In genomic region chr7:66193146-66193725, GRCh38 we compare ENCODE assay signal across 18 cellular contexts. TPM values are rescaled to one million over a fixed set of nuclear protein-coding genes. Genes with fewer than 3 reads are reported as not detected.
DNase-seq lines count a peak whose midpoint lies in the region; ATAC-seq and TF ChIP-seq lines count a peak whose summit lies in the region.
"Had no signal": no experiment of that assay in that cellular context is flagged by ENCODE, and none has a peak within 500 bp of the region (broad histone marks: within the 10 kb centered on the region; RNA-seq: fewer than 3 reads in every experiment).

No MANE protein-coding gene starts in this region.

- H2AFZ ChIP-seq in trophoblast cell (ENCODE audit: insufficient read depth, low read length, poor library complexity): no peak overlapping the region

- H3K23ac ChIP-seq in trophoblast cell (ENCODE audit: low read length): no peak overlapping the region

- POLR2A ChIA-PET in HEK293 (lab: Yijun Ruan, JAX): no interaction called here

- H3K9me3 Mint-ChIP-seq in activated T-helper 17 cell treated with anti-CD3 and anti-CD28 coated beads, Interleukin-2, amount 50 U/mL, for 72 hours: no peaks in the 10 kb centered on the region
- H3K9me3 Mint-ChIP-seq in activated T-cell treated with anti-CD3 and anti-CD28 coated beads, Interleukin-2, amount 50 U/mL, for 4 hours: no peaks in the 10 kb centered on the region
- H3K9me3 Mint-ChIP-seq: CD4-positive, alpha-beta T cell; CD8-positive, alpha-beta T cell had no signal

- ATAC-seq in activated T-helper 17 cell treated with anti-CD3 and anti-CD28 coated beads, Interleukin-2, amount 50 U/mL, for 72 hours (replicated peaks): no peak
- no peak for ATAC-seq in activated T-cell treated with anti-CD3 and anti-CD28 coated beads, Interleukin-2, amount 50 U/mL, for 4 hours
- ATAC-seq: A549; CD8-positive, alpha-beta T cell had no signal

- no peak overlapping the region for H3K4me3 Mint-ChIP-seq in activated T-helper 17 cell treated with anti-CD3 and anti-CD28 coated beads, Interleukin-2, amount 50 U/mL, for 72 hours
- no peak overlapping the region for H3K4me3 Mint-ChIP-seq in activated T-cell treated with anti-CD3 and anti-CD28 coated beads, Interleukin-2, amount 50 U/mL, for 4 hours
- H3K4me3 Mint-ChIP-seq: B cell; CD4-positive, alpha-beta T cell; CD8-positive, alpha-beta T cell had no signal

- H3K4me2 ChIP-seq in trophoblast cell (ENCODE audit: low read length): no peak overlapping the region
- H3K4me2 ChIP-seq: A549; BLaER1 treated with 17β-estradiol and CSF1 and Interleukin-3, amounts not matched to agents 10 nM and 100 nM had no signal

- H2AK5ac ChIP-seq in trophoblast cell (ENCODE audit: low read length): no peak overlapping the region

- no peaks in the 10 kb centered on the region for H3K79me2 ChIP-seq in trophoblast cell (ENCODE audit: control insufficient read depth, insufficient read depth, low read length, poor library complexity)

- H3K9ac ChIP-seq in trophoblast cell (ENCODE audit: low read length): no peak overlapping the region
- H3K9ac ChIP-seq: BLaER1 treated with 17β-estradiol and CSF1 and Interleukin-3, amounts not matched to agents 10 nM and 100 nM had no signal

- no peak overlapping the region for H3K4ac ChIP-seq in trophoblast cell (ENCODE audit: low read depth, low read length)

- no peaks in the 10 kb centered on the region for H3K4me1 Mint-ChIP-seq in activated T-helper 17 cell treated with anti-CD3 and anti-CD28 coated beads, Interleukin-2, amount 50 U/mL, for 72 hours
- H3K4me1 Mint-ChIP-seq in activated T-cell treated with anti-CD3 and anti-CD28 coated beads, Interleukin-2, amount 50 U/mL, for 4 hours (ENCODE audit: low read depth): no peaks in the 10 kb centered on the region
- H3K4me1 Mint-ChIP-seq: B cell had no signal

- no peak overlapping the region for H3K4me3 ChIP-seq in HEK293 (ENCODE audit: low read depth, low read length)
- H3K4me3 ChIP-seq in trophoblast cell (ENCODE audit: low read depth, low read length): no peak overlapping the region
- H3K4me3 ChIP-seq: A549; BLaER1 treated with 17β-estradiol and CSF1 and Interleukin-3, amounts not matched to agents 10 nM and 100 nM had no signal

- no peak overlapping the region for H4K8ac ChIP-seq in trophoblast cell (ENCODE audit: low read depth, low read length)

- no peak overlapping the region for H2BK5ac ChIP-seq in trophoblast cell (ENCODE audit: low read depth, low read length, poor library complexity)

- H3K27ac Mint-ChIP-seq in activated T-helper 17 cell treated with anti-CD3 and anti-CD28 coated beads, Interleukin-2, amount 50 U/mL, for 72 hours: peak overlapping the region; percentile 16
- H3K27ac Mint-ChIP-seq: B cell; CD4-positive, alpha-beta T cell; CD8-positive, alpha-beta T cell had no signal

- H3K18ac ChIP-seq in trophoblast cell (ENCODE audit: low read length): no peak overlapping the region

- no peak overlapping the region for H3K14ac ChIP-seq in trophoblast cell (ENCODE audit: low read length)

- no peaks in the 10 kb centered on the region for H3K36me3 ChIP-seq in HEK293 (ENCODE audit: control insufficient read depth in 2 of 2, insufficient read depth in 1 of 2, low read length in 2 of 2)
- no peaks in the 10 kb centered on the region for H3K36me3 ChIP-seq in trophoblast cell (ENCODE audit: control insufficient read depth in 1 of 2, insufficient read depth in 2 of 2, low read length in 2 of 2)
- H3K36me3 ChIP-seq: BLaER1 treated with 17β-estradiol and CSF1 and Interleukin-3, amounts not matched to agents 10 nM and 100 nM had no signal

- H3K27ac ChIP-seq in HEK293 (ENCODE audit: extremely low read depth, low read depth, low read length) (no peak overlapping the region), trophoblast cell (ENCODE audit: low read depth, low read length) (no peak overlapping the region)
- H3K27ac ChIP-seq: 22Rv1; A549; BLaER1 treated with 17β-estradiol and CSF1 and Interleukin-3, amounts not matched to agents 10 nM and 100 nM; C4-2B had no signal

- no peaks in the 10 kb centered on the region for H3K79me1 ChIP-seq in trophoblast cell (ENCODE audit: low read length)

- no peak overlapping the region for H2BK12ac ChIP-seq in trophoblast cell (ENCODE audit: low read length)

- no peak overlapping the region for H2BK120ac ChIP-seq in trophoblast cell (ENCODE audit: insufficient read depth, low read length, poor library complexity)

- no peak overlapping the region for H4K12ac ChIP-seq in trophoblast cell (ENCODE audit: low read depth, low read length)

- peaks cover 4% of the 10 kb centered on the region for H3K27me3 Mint-ChIP-seq in activated T-helper 17 cell treated with anti-CD3 and anti-CD28 coated beads, Interleukin-2, amount 50 U/mL, for 72 hours
- peaks cover 6% of the 10 kb centered on the region for H3K27me3 Mint-ChIP-seq in activated T-cell treated with anti-CD3 and anti-CD28 coated beads, Interleukin-2, amount 50 U/mL, for 4 hours (ENCODE audit: low read depth)

- no peaks in the 10 kb centered on the region for H3K27me3 ChIP-seq in trophoblast cell (ENCODE audit: insufficient read depth, low read length)
- H3K27me3 ChIP-seq: BLaER1 treated with 17β-estradiol and CSF1 and Interleukin-3, amounts not matched to agents 10 nM and 100 nM had no signal

- 100% methylated on average over 1 of the region's 6 CpGs for WGBS in trophoblast cell (ENCODE audit: extremely low coverage, insufficient coverage, insufficient read length)

- no peak overlapping the region for H4K91ac ChIP-seq in trophoblast cell (ENCODE audit: low read depth, low read length)

- H3K36me3 Mint-ChIP-seq in activated T-helper 17 cell treated with anti-CD3 and anti-CD28 coated beads, Interleukin-2, amount 50 U/mL, for 72 hours (ENCODE audit: low read depth): no peaks in the 10 kb centered on the region
- H3K36me3 Mint-ChIP-seq in activated T-cell treated with anti-CD3 and anti-CD28 coated beads, Interleukin-2, amount 50 U/mL, for 4 hours (ENCODE audit: insufficient read depth): no peaks in the 10 kb centered on the region
- H3K36me3 Mint-ChIP-seq: CD8-positive, alpha-beta T cell had no signal

- peak; percentile 18 for DNase-seq in DMS53 (lab: John Stamatoyannopoulos, UW)
- no peak for DNase-seq in DMS53 treated with DMSO at 0.1 percent for 48 hours (lab: John Stamatoyannopoulos, UW; ENCODE audit: unreplicated experiment)
- no peak for DNase-seq in activated T-cell treated with anti-CD3 and anti-CD28 coated beads, Interleukin-2, amount 50 U/mL, for 4 hours
- DNase-seq in trophoblast cell: no peak
- DNase-seq: AML-193; Caco-2; Calu3; CD4-positive, alpha-beta T cell; CD8-positive, alpha-beta T cell; DMS79 treated with DMSO at 0.1 percent for 48 hours; GF-D8 had no signal

- H3K4me1 ChIP-seq in HEK293 (ENCODE audit: control insufficient read depth, insufficient read depth, low read length) (no peaks in the 10 kb centered on the region), trophoblast cell (ENCODE audit: control insufficient read depth in 1 of 2, insufficient read depth in 2 of 2, low read length in 2 of 2) (no peaks in the 10 kb centered on the region)
- H3K4me1 ChIP-seq: A549; BLaER1 treated with 17β-estradiol and CSF1 and Interleukin-3, amounts not matched to agents 10 nM and 100 nM; Caco-2 had no signal

- CTCF ChIA-PET in HEK293 (lab: Yijun Ruan, JAX): interaction anchor here (0.7 kb wide), 1 partner anchor 194 kb away, joined by 4 read pairs; no protein-coding TSS in a partner anchor

- no peak for TF ChIP-seq CTCF in HEK293 (tag by site-specific recombination; IDR thresholded peaks at IDR 0.05)

- no peaks in the 10 kb centered on the region for H3K9me3 ChIP-seq in HEK293 (ENCODE audit: control insufficient read depth, insufficient read depth, low read depth, low read length)
- H3K9me3 ChIP-seq in trophoblast cell (ENCODE audit: insufficient read depth, low read depth, low read length): no peaks in the 10 kb centered on the region
- H3K9me3 ChIP-seq: A549, Caco-2 had no signal

TF ChIP-seq in HEK293, 187 proteins besides CTCF, POLR2A, EP300 and RAD21:
- TF ChIP-seq ZNF366 (tag by site-specific recombination; conservative IDR thresholded peaks at IDR 0.05) (peak; percentile 89), KLF1 (tag by site-specific recombination; IDR thresholded peaks at IDR 0.05) (no peak)

RNA-seq across cellular contexts. Expression of gene TPST1, which starts 11.9 kb away (rescaled TPM):
- under 1 TPM; 0.84 to 0.93 TPM for total RNA-seq in activated T-helper 17 cell treated with anti-CD3 and anti-CD28 coated beads, Interleukin-2, amount 50 U/mL, for 72 hours
- 1 to 10 TPM; 1.1 to 2.0 (median 1.4) TPM for total RNA-seq in activated T-cell treated with anti-CD3 and anti-CD28 coated beads, Interleukin-2, amount 50 U/mL, for 4 hours
- polyA plus RNA-seq in trophoblast cell (2013): 19.3 and 20.4 TPM in 2 replicates
